34 cellular contexts compared by ENCODE assay signal in the genomic region with DNA sequence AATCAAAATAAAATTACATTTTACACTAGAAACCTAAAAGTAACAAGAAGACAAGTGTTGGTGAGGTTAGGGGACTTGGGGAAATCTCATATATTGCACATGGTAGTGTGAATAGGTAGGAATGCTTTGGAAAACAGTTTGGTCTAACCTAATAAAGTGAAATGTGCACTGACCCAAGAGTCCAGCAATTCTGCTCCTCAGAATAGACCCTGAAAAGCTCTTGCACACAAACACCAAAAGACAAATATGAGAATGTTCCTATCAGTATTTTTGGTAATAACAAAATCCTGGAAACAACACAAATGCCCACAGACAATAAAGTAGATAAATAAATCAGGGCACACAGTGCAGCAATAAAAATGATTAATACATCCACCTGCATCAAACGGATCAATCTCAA.
"Had no signal": no experiment of that assay in that cellular context is flagged by ENCODE, and none has a peak within 500 bp of the region (broad histone marks: within the 10 kb centered on the region; RNA-seq: fewer than 3 reads in every experiment).

No MANE protein-coding gene starts in this region.

- H3K4me3 ChIP-seq: MG63 had no signal

- DNase-seq: Karpas-422, Kasumi-1, MG63, MM.1S, MV-4-11, NCI-H1048, NCI-H1092, NCI-H1092 treated with DMSO at 0.1 percent for 48 hours, NCI-H1105, NCI-H1105 treated with DMSO at 0.1 percent for 48 hours, NCI-H1417, NCI-H1417 treated with DMSO at 0.1 percent for 48 hours, NCI-H1436, NCI-H1436 treated with DMSO at 0.1 percent for 48 hours, NCI-H146, NCI-H1694, NCI-H1694 treated with DMSO at 0.1 percent for 48 hours, NCI-H187, NCI-H187 treated with DMSO at 0.1 percent for 48 hours, NCI-H1930, NCI-H2029, NCI-H2029 treated with DMSO at 0.1 percent for 48 hours, NCI-H2081, NCI-H2081 treated with DMSO at 0.1 percent for 48 hours, NCI-H2107, NCI-H2171, NCI-H2171 treated with DMSO at 0.1 percent for 48 hours, NCI-H2227 treated with DMSO at 0.1 percent for 48 hours, NCI-H226, NCI-H345, NCI-H446, NCI-H446 treated with DMSO at 0.1 percent for 48 hours, NCI-H510A, NCI-H510A treated with DMSO at 0.1 percent for 48 hours had no signal

- H3K9me3 ChIP-seq: MG63 had no signal

- H3K36me3 ChIP-seq: MG63 had no signal
